ENCODE assay signal across 5 cellular contexts in genomic region chr15:28842226-28842625, GRCh38. TPM values are rescaled to one million over a fixed set of nuclear protein-coding genes. Genes with fewer than 3 reads are reported as not detected.
"Had no signal": no experiment of that assay in that cellular context is flagged by ENCODE, and none has a peak within 500 bp of the region (broad histone marks: within the 10 kb centered on the region; RNA-seq: fewer than 3 reads in every experiment).

No MANE protein-coding gene starts in this region.

RNA-seq across cellular contexts. Expression of gene GOLGA6L7, which starts 6.2 kb away (rescaled TPM):
- total RNA-seq: GM23338, H1, H9, HT-29, IMR-90 had no signal

RNA-seq across cellular contexts. Expression of gene APBA2, which starts 43.5 kb away (rescaled TPM):
- total RNA-seq: HT-29 had no signal
